Comparison of ENCODE assay signal across 23 cellular contexts in the genomic region with DNA sequence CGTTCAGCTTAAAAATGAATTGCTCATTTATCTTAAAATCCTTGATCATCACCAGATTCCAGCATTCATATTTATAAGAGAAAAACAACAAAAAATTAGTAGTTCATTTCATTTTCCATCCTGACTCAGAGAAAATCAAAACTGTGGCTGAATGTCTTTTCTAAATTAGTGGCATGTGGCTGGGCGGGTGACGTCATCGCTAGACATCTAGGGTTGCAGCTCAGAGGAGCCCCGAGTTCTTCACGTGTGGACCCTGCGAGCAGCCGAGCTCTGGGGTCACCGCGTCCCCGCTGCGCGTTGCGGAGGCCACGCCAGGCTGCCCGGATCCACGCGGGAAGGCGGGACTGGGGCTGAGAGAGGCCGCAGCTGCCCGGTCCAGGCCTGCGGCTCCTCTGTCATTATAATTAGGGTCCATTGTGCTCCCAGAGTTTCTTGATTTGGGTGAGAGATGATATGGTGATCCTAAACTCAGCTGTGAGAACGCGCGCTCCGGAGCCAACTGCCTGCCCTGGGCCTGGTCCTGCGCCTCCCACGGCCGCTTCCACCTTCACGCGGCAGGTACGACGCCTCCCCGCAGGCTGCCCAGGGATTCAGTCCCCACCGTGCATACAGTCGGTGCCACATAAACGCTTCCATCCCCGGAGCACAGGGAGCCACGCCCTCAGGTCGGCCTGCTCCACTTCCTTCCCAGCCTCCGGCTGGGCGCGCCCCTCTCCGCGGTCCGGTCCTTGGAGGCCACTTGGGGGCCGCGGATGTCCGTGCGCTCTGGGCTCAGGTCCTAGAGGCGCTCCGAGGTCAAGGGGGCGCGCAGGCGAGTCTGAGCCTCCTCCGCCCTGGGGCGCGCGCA. TPM values are rescaled to one million over a fixed set of nuclear protein-coding genes. Genes with fewer than 3 reads are reported as not detected.
DNase-seq lines count a peak whose midpoint lies in the region; ATAC-seq and TF ChIP-seq lines count a peak whose summit lies in the region.
"Had no signal": no experiment of that assay in that cellular context is flagged by ENCODE, and none has a peak within 500 bp of the region (broad histone marks: within the 10 kb centered on the region; RNA-seq: fewer than 3 reads in every experiment).

No MANE protein-coding gene starts in this region.

- no peak overlapping the region for H3K9ac ChIP-seq in neuronal stem cell (ENCODE audit: low read depth, low read length, poor library complexity)
- H3K9ac ChIP-seq: BLaER1 had no signal

- TF ChIP-seq POLR2A in heart left ventricle (IDR thresholded peaks at IDR 0.05) (no peak), esophagus muscularis mucosa (IDR thresholded peaks at IDR 0.05; ENCODE audit: low read depth) (no peak)

- peak overlapping the region; percentile 50 for H3K14ac ChIP-seq in neuronal stem cell (ENCODE audit: low read length)

- peak overlapping the region; percentile 64 for H2AK5ac ChIP-seq in neuronal stem cell (ENCODE audit: low read depth, low read length)

- ATAC-seq in heart left ventricle, result no peak
- ATAC-seq in HG02571 (IDR thresholded peaks at IDR 0.05; ENCODE audit: unreplicated experiment), result no peak
- ATAC-seq: CD8-positive, alpha-beta T cell; GM12878; Panc1 had no signal

- no peak overlapping the region for H3K27ac ChIP-seq in right atrium auricular region
- H3K27ac ChIP-seq in heart left ventricle, result no peak overlapping the region
- no peak overlapping the region for H3K27ac ChIP-seq in esophagus muscularis mucosa (replicated peaks in 1 of 4)
- no peak overlapping the region for H3K27ac ChIP-seq in neuronal stem cell (replicated peaks; ENCODE audit: low read length)
- H3K27ac ChIP-seq: BLaER1, SJCRH30 had no signal

- no peak for TF ChIP-seq CTCF in right atrium auricular region (IDR thresholded peaks at IDR 0.05)
- no peak for TF ChIP-seq CTCF in heart left ventricle (IDR thresholded peaks at IDR 0.05)
- TF ChIP-seq CTCF in esophagus muscularis mucosa (IDR thresholded peaks at IDR 0.05), result no peak

- no peak overlapping the region for H3K4me2 ChIP-seq in neuronal stem cell (ENCODE audit: insufficient read depth, low read length, poor library complexity, severe bottlenecking)
- H3K4me2 ChIP-seq: BLaER1 had no signal

- H3K4me1 ChIP-seq in right atrium auricular region (no peaks in the 10 kb centered on the region), heart left ventricle (no peaks in the 10 kb centered on the region), esophagus muscularis mucosa (no peaks in the 10 kb centered on the region), neuronal stem cell (ENCODE audit: control insufficient read depth in 2 of 2, insufficient read depth in 1 of 2, low read depth in 1 of 2, low read length in 2 of 2) (peaks cover 0 to 6% of the 10 kb centered on the region in 2 donors)
- H3K4me1 ChIP-seq: BLaER1, SJCRH30 had no signal

- H2BK15ac ChIP-seq in neuronal stem cell (ENCODE audit: low read length), result no peak overlapping the region

- no peak overlapping the region for H3K4ac ChIP-seq in neuronal stem cell (ENCODE audit: low read length)

- intact Hi-C loops in heart left ventricle (cut with DNase I), result no loop called here
- intact Hi-C loops in esophagus muscularis mucosa (cut with DNase I), result no loop called here

- H4K91ac ChIP-seq in neuronal stem cell (ENCODE audit: low read depth, low read length, poor library complexity), result no peak overlapping the region

- H2BK12ac ChIP-seq in neuronal stem cell (ENCODE audit: low read length), result peak overlapping the region; percentile 30

- peak overlapping the region; percentile 69 for H2BK120ac ChIP-seq in neuronal stem cell (ENCODE audit: low read depth, low read length)

- H3K27me3 ChIP-seq in right atrium auricular region (no peaks in the 10 kb centered on the region), heart left ventricle (no peaks in the 10 kb centered on the region), esophagus muscularis mucosa (no peaks in the 10 kb centered on the region), neuronal stem cell (ENCODE audit: control insufficient read depth in 3 of 3, insufficient read depth in 3 of 3, low read depth in 1 of 3, low read length in 3 of 3) (no peaks in the 10 kb centered on the region)
- H3K27me3 ChIP-seq: BLaER1, MG63, SJCRH30 had no signal

- H3K79me1 ChIP-seq in neuronal stem cell (ENCODE audit: low read depth, low read length), result no peaks in the 10 kb centered on the region

- no peaks in the 10 kb centered on the region for H3K36me3 ChIP-seq in right atrium auricular region
- no peaks in the 10 kb centered on the region for H3K36me3 ChIP-seq in heart left ventricle
- H3K36me3 ChIP-seq in esophagus muscularis mucosa, result no peaks in the 10 kb centered on the region
- no peaks in the 10 kb centered on the region for H3K36me3 ChIP-seq in neuronal stem cell (replicated peaks in 1 of 2; ENCODE audit: control insufficient read depth in 2 of 2, insufficient read depth in 2 of 2, low read length in 2 of 2)
- H3K36me3 ChIP-seq: BLaER1, MG63, SJCRH30 had no signal

- H3K4me3 ChIP-seq in right atrium auricular region, result no peak overlapping the region
- no peak overlapping the region for H3K4me3 ChIP-seq in heart left ventricle
- no peak overlapping the region for H3K4me3 ChIP-seq in esophagus muscularis mucosa
- H3K4me3 ChIP-seq in neuronal stem cell (ENCODE audit: low read length in 2 of 2), result peak overlapping the region in 1 of 2 donors; percentile 32
- H3K4me3 ChIP-seq: BLaER1, GM12878, MG63, SJCRH30 had no signal

- H4K8ac ChIP-seq in neuronal stem cell (ENCODE audit: low read depth, low read length), result no peak overlapping the region

- DNase-seq in right atrium auricular region (ENCODE audit: low spot score) (peak; percentile 42), heart left ventricle (no peak), esophagus muscularis mucosa (ENCODE audit: extremely low spot score) (peak; percentile 60), neuronal stem cell (ENCODE audit: low spot score) (no peak), NCI-H1694 treated with DMSO at 0.1 percent for 48 hours (lab: John Stamatoyannopoulos, UW) (no peak), NCI-H748 (lab: John Stamatoyannopoulos, UW; ENCODE audit: unreplicated experiment) (no peak)
- DNase-seq: Calu3, DMS53, EL, Kasumi-1, MG63, NCI-H1048, NCI-H1436 treated with DMSO at 0.1 percent for 48 hours, NCI-H2029 treated with DMSO at 0.1 percent for 48 hours, NCI-H2171, NCI-H446 treated with DMSO at 0.1 percent for 48 hours, NCI-H69, SJCRH30 had no signal

- H3K9me3 ChIP-seq in right atrium auricular region, result peaks cover 0 to 15% of the 10 kb centered on the region in 2 donors
- H3K9me3 ChIP-seq in heart left ventricle, result peaks cover 0 to 19% (median 7%) of the 10 kb centered on the region in 12 donors
- H3K9me3 ChIP-seq in esophagus muscularis mucosa, result peaks cover 0 to 16% (median 14%) of the 10 kb centered on the region in 4 donors
- no peaks in the 10 kb centered on the region for H3K9me3 ChIP-seq in neuronal stem cell (replicated peaks in 1 of 2; ENCODE audit: control insufficient read depth in 2 of 2, insufficient read depth in 1 of 2, low read depth in 1 of 2, low read length in 2 of 2)
- H3K9me3 ChIP-seq: MG63 had no signal

- H2BK5ac ChIP-seq in neuronal stem cell (ENCODE audit: low read length), result peak overlapping the region; percentile 46

- peak overlapping the region; percentile 77 for H3K23ac ChIP-seq in neuronal stem cell (ENCODE audit: low read depth, low read length, poor library complexity)

- TF ChIP-seq EP300 in esophagus muscularis mucosa (IDR thresholded peaks at IDR 0.05), result no peak

- 90 to 95% (median 93%) methylated on average over 55 to 59 of the region's 59 CpGs for WGBS in heart left ventricle, 4 donors
- 96% methylated on average over 36 of the region's 59 CpGs for WGBS in esophagus muscularis mucosa
- no CpG with 5 or more reads among the region's 59 CpGs for WGBS in neuronal stem cell (ENCODE audit: extremely low coverage in 2 of 2, insufficient read length in 2 of 2, insufficient replicate concordance in 1 of 2), 2 donors

- no peak overlapping the region for H2AFZ ChIP-seq in neuronal stem cell (ENCODE audit: low read length)

- no peak overlapping the region for H3K18ac ChIP-seq in neuronal stem cell (ENCODE audit: low read length)

RNA-seq across cellular contexts. Expression of a gene that starts 56.5 kb away (rescaled TPM):
- total RNA-seq in right atrium auricular region (10 to 100 TPM in 1 of 2 donors, 1 to 10 TPM in 1; 7.6 to 11.9 TPM), heart left ventricle (10 to 100 TPM in 5 of 9 donors, 1 to 10 TPM in 4; 8.8 to 14.2 (median 10.5) TPM), esophagus muscularis mucosa (10 to 100 TPM in 2 of 4 donors, 1 to 10 TPM in 2; 8.7 to 27.3 (median 10.2) TPM)
- 10 to 100 TPM in 1 of 2 donors, 1 to 10 TPM in 1; 7.0 to 20.0 TPM for polyA plus RNA-seq in heart left ventricle
- 33.2 TPM for polyA plus RNA-seq in neuronal stem cell (2013, experiment 1 of 2)
- polyA plus RNA-seq in neuronal stem cell (2013, experiment 2 of 2), result 35.6 TPM

Comparison
In these comparisons a context has a peak if more than half of its experiments do, and no peak if none do; other contexts are left out.
1. DNase-seq: peak in right atrium auricular region (single experiment) and esophagus muscularis mucosa (single experiment); none in heart left ventricle (0 of 5), neuronal stem cell (single experiment), NCI-H1694 treated with DMSO at 0.1 percent for 48 hours (single experiment) and NCI-H748 (single experiment).